ENCODE assay signal across 2 cellular contexts in genomic region chr6:155264704-155265320, GRCh38.
TF ChIP-seq lines count a peak whose summit lies in the region.

No MANE protein-coding gene starts in this region.

TF ChIP-seq in GM23338, 12 proteins besides CTCF, POLR2A, EP300 and RAD21 (continued from another document):
- TF ChIP-seq STAT1 (IDR thresholded peaks at IDR 0.05; ENCODE audit: unreplicated experiment) (no peak), NANOG (IDR thresholded peaks at IDR 0.05; ENCODE audit: borderline replicate concordance) (no peak), CREB1 (CRISPR knock-in tag; IDR thresholded peaks at IDR 0.05; ENCODE audit: low read depth) (no peak), POLR2AphosphoS5 (IDR thresholded peaks at IDR 0.05; ENCODE audit: low read depth) (no peak), EZH2 (IDR thresholded peaks at IDR 0.05; ENCODE audit: low read depth, unreplicated experiment) (no peak), ZNF114 (CRISPR knock-in tag; IDR thresholded peaks at IDR 0.05) (no peak), ZNF331 (CRISPR knock-in tag; IDR thresholded peaks at IDR 0.05; ENCODE audit: low read depth) (no peak), JUNB (IDR thresholded peaks at IDR 0.05; ENCODE audit: unreplicated experiment) (no peak), EZH2phosphoT487 (IDR thresholded peaks at IDR 0.05; ENCODE audit: unreplicated experiment) (no peak)
- TF ChIP-seq, protein P1, sequence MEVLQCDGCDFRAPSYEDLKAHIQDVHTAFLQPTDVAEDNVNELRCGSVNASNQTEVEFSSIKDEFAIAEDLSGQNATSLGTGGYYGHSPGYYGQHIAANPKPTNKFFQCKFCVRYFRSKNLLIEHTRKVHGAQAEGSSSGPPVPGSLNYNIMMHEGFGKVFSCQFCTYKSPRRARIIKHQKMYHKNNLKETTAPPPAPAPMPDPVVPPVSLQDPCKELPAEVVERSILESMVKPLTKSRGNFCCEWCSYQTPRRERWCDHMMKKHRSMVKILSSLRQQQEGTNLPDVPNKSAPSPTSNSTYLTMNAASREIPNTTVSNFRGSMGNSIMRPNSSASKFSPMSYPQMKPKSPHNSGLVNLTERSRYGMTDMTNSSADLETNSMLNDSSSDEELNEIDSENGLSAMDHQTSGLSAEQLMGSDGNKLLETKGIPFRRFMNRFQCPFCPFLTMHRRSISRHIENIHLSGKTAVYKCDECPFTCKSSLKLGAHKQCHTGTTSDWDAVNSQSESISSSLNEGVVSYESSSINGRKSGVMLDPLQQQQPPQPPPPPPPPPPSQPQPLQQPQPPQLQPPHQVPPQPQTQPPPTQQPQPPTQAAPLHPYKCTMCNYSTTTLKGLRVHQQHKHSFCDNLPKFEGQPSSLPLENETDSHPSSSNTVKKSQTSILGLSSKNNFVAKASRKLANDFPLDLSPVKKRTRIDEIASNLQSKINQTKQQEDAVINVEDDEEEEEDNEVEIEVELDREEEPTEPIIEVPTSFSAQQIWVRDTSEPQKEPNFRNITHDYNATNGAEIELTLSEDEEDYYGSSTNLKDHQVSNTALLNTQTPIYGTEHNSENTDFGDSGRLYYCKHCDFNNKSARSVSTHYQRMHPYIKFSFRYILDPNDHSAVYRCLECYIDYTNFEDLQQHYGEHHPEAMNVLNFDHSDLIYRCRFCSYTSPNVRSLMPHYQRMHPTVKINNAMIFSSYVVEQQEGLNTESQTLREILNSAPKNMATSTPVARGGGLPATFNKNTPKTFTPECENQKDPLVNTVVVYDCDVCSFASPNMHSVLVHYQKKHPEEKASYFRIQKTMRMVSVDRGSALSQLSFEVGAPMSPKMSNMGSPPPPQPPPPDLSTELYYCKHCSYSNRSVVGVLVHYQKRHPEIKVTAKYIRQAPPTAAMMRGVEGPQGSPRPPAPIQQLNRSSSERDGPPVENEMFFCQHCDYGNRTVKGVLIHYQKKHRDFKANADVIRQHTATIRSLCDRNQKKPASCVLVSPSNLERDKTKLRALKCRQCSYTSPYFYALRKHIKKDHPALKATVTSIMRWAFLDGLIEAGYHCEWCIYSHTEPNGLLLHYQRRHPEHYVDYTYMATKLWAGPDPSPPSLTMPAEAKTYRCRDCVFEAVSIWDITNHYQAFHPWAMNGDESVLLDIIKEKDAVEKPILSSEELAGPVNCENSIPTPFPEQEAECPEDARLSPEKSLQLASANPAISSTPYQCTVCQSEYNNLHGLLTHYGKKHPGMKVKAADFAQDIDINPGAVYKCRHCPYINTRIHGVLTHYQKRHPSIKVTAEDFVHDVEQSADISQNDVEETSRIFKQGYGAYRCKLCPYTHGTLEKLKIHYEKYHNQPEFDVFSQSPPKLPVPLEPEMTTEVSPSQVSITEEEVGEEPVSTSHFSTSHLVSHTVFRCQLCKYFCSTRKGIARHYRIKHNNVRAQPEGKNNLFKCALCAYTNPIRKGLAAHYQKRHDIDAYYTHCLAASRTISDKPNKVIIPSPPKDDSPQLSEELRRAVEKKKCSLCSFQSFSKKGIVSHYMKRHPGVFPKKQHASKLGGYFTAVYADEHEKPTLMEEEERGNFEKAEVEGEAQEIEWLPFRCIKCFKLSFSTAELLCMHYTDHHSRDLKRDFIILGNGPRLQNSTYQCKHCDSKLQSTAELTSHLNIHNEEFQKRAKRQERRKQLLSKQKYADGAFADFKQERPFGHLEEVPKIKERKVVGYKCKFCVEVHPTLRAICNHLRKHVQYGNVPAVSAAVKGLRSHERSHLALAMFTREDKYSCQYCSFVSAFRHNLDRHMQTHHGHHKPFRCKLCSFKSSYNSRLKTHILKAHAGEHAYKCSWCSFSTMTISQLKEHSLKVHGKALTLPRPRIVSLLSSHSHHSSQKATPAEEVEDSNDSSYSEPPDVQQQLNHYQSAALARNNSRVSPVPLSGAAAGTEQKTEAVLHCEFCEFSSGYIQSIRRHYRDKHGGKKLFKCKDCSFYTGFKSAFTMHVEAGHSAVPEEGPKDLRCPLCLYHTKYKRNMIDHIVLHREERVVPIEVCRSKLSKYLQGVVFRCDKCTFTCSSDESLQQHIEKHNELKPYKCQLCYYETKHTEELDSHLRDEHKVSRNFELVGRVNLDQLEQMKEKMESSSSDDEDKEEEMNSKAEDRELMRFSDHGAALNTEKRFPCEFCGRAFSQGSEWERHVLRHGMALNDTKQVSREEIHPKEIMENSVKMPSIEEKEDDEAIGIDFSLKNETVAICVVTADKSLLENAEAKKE (CRISPR knock-in tag; IDR thresholded peaks at IDR 0.05) = no peak
- TF ChIP-seq, protein P2, sequence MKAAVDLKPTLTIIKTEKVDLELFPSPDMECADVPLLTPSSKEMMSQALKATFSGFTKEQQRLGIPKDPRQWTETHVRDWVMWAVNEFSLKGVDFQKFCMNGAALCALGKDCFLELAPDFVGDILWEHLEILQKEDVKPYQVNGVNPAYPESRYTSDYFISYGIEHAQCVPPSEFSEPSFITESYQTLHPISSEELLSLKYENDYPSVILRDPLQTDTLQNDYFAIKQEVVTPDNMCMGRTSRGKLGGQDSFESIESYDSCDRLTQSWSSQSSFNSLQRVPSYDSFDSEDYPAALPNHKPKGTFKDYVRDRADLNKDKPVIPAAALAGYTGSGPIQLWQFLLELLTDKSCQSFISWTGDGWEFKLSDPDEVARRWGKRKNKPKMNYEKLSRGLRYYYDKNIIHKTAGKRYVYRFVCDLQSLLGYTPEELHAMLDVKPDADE (IDR thresholded peaks at IDR 0.05) = no peak

TF ChIP-seq in SK-N-SH treated with all-trans-retinoic acid at 6 μM for 48 hours, 23 proteins besides CTCF, POLR2A, EP300 and RAD21 (continued from another document):
- TF ChIP-seq, protein P3, sequence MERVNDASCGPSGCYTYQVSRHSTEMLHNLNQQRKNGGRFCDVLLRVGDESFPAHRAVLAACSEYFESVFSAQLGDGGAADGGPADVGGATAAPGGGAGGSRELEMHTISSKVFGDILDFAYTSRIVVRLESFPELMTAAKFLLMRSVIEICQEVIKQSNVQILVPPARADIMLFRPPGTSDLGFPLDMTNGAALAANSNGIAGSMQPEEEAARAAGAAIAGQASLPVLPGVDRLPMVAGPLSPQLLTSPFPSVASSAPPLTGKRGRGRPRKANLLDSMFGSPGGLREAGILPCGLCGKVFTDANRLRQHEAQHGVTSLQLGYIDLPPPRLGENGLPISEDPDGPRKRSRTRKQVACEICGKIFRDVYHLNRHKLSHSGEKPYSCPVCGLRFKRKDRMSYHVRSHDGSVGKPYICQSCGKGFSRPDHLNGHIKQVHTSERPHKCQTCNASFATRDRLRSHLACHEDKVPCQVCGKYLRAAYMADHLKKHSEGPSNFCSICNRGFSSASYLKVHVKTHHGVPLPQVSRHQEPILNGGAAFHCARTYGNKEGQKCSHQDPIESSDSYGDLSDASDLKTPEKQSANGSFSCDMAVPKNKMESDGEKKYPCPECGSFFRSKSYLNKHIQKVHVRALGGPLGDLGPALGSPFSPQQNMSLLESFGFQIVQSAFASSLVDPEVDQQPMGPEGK (CRISPR knock-in tag; IDR thresholded peaks at IDR 0.05; ENCODE audit: borderline replicate concordance) = no peak
- no peak for TF ChIP-seq TSHZ2 (CRISPR knock-in tag; IDR thresholded peaks at IDR 0.05)
- TF ChIP-seq BACH2 (CRISPR knock-in tag; IDR thresholded peaks at IDR 0.05; ENCODE audit: borderline replicate concordance) = no peak
- no peak for TF ChIP-seq OSR1 (CRISPR knock-in tag; IDR thresholded peaks at IDR 0.05)
TF ChIP-seq in SK-N-SH treated with all-trans-retinoic acid at 6 μM for 48 hours: peak in this region for 0.
